In the genomic region with DNA sequence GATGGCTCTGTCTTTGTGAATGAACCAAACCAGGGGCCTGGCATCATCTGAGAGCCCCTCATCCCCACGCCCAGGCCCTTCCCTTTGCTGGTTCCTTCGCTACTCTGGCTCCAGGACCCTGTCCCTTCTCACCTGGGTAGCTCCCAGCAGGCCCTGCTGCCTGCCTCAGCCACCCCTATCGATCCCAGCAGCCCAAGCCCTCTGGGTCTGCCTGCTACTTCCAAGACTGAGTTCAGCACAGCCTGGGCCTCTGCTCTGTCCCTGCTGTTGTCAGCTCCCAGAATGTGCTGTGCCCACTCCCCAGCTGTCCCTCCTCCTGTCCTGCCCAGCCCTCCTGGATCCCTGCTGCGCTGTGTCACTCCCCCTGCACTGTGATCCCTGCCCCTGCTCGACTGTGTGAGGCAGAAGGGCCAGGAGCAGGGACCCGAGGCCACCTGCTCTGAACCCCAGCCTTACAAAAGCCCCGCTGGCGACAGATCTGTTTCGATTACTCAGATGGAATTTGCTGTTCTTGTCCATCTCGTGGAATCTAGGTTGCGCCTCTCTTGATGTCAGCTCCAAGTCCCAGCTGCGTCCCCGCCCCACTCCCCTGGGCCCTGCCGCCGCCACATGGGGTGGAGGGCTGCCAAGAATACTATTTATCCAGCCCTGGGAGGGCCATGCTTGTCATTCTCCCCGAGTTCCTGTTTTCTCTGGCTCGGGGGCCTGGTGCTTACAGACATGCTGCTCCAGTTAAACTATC, we compare ENCODE assay signal across 9 cellular contexts. TPM values are rescaled to one million over a fixed set of nuclear protein-coding genes. Genes with fewer than 3 reads are reported as not detected.
A peak's percentile ranks its signal among the peaks of the same experiment; 100 is the strongest.
DNase-seq lines count a peak whose midpoint lies in the region; ATAC-seq, FAIRE-seq and TF ChIP-seq lines count a peak whose summit lies in the region.
"Had no signal": no experiment of that assay in that cellular context is flagged by ENCODE, and none has a peak within 500 bp of the region (broad histone marks: within the 10 kb centered on the region; RNA-seq: fewer than 3 reads in every experiment).

No MANE protein-coding gene starts in this region.

- peak; percentile 94 for ATAC-seq in sciatic nerve
- no peak for ATAC-seq in effector memory CD8-positive, alpha-beta T cell (replicated peaks)
- no peak for ATAC-seq in GM18517 (IDR thresholded peaks at IDR 0.05; ENCODE audit: unreplicated experiment)

- FAIRE-seq in urothelium cell line (lab: Jason Lieb, UNC) (no peak), HTR-8/SVneo (lab: Jason Lieb, UNC) (no peak)

- H3K4me1 ChIP-seq in adrenal gland (replicated peaks in 1 of 2), result peaks cover 0 to 6% of the 10 kb centered on the region in 2 donors
- H3K4me1 ChIP-seq in left ventricle myocardium inferior, result peaks cover 32% of the 10 kb centered on the region

- H3K27me3 ChIP-seq in adrenal gland, result no peaks in the 10 kb centered on the region
- no peaks in the 10 kb centered on the region for H3K27me3 ChIP-seq in left ventricle myocardium inferior (ENCODE audit: low read depth)

- WGBS in adrenal gland, 4 donors, result 55 to 77% (median 64%) methylated on average over 10 to 17 of the region's 17 CpGs

- TF ChIP-seq CTCF in adrenal gland (IDR thresholded peaks at IDR 0.05) (no peak), left ventricle myocardium inferior (IDR thresholded peaks at IDR 0.05; ENCODE audit: borderline replicate concordance) (no peak)

- H3K27ac Mint-ChIP-seq in effector memory CD8-positive, alpha-beta T cell, result peak overlapping the region in 1 of 2 donors; percentile 73
- H3K27ac Mint-ChIP-seq: IgD-negative memory B cell had no signal

- peak; percentile 9 for DNase-seq in GDM1 (lab: John Stamatoyannopoulos, UW)
- peak in 6 of 7 donors; percentile 38 to 82 (median 54) for DNase-seq in adrenal gland
- DNase-seq in left ventricle myocardium inferior, result peak; percentile 90
- peak; percentile 87 for DNase-seq in sciatic nerve (ENCODE audit: low spot score)
- DNase-seq in effector memory CD8-positive, alpha-beta T cell, result no peak
- no peak for DNase-seq in urothelium cell line (ENCODE audit: low spot score)
- no peak for DNase-seq in HTR-8/SVneo (ENCODE audit: insufficient read length, low spot score)

- intact Hi-C loops in adrenal gland (cut with DNase I) (no loop called here), left ventricle myocardium inferior (cut with micrococcal nuclease) (no loop called here), sciatic nerve (cut with DNase I) (no loop called here)

- no peaks in the 10 kb centered on the region for H3K9me3 Mint-ChIP-seq in effector memory CD8-positive, alpha-beta T cell
- H3K9me3 Mint-ChIP-seq: IgD-negative memory B cell had no signal

- no peaks in the 10 kb centered on the region for H3K4me1 Mint-ChIP-seq in effector memory CD8-positive, alpha-beta T cell (ENCODE audit: low read depth in 2 of 2)

- H3K27ac ChIP-seq in adrenal gland (peak overlapping the region in 3 of 5 donors; percentile 17 to 68 (median 59)), left ventricle myocardium inferior (replicated peaks) (peak overlapping the region; percentile 85)

- H3K9me3 ChIP-seq in adrenal gland (replicated peaks in 1 of 3) (no peaks in the 10 kb centered on the region), left ventricle myocardium inferior (replicated peaks) (no peaks in the 10 kb centered on the region)

- H3K36me3 ChIP-seq in adrenal gland (replicated peaks in 1 of 2) (peaks cover 0 to 41% of the 10 kb centered on the region in 2 donors), left ventricle myocardium inferior (peaks cover 32% of the 10 kb centered on the region)

- TF ChIP-seq POLR2A in adrenal gland (IDR thresholded peaks at IDR 0.05), result no peak

- no peak overlapping the region for H3K4me3 Mint-ChIP-seq in effector memory CD8-positive, alpha-beta T cell

- H3K27me3 Mint-ChIP-seq in effector memory CD8-positive, alpha-beta T cell, result no peaks in the 10 kb centered on the region
- H3K27me3 Mint-ChIP-seq: IgD-negative memory B cell had no signal

- H3K36me3 Mint-ChIP-seq in effector memory CD8-positive, alpha-beta T cell (ENCODE audit: insufficient read depth), result peaks cover 25% of the 10 kb centered on the region

- H3K4me3 ChIP-seq in adrenal gland, result no peak overlapping the region
- peak overlapping the region; percentile 51 for H3K4me3 ChIP-seq in left ventricle myocardium inferior

RNA-seq across cellular contexts. Expression of a gene that starts 13.0 kb away (rescaled TPM):
- total RNA-seq in adrenal gland (10 to 100 TPM; 31.1 to 65.6 (median 44.3) TPM), left ventricle myocardium inferior (121 TPM), sciatic nerve (30.7 TPM)
- polyA plus RNA-seq in adrenal gland, result 10 to 100 TPM; 46.7 to 77.8 (median 48.1) TPM

RNA-seq across cellular contexts. Expression of a gene that starts 13.0 kb away (rescaled TPM):
- total RNA-seq in adrenal gland (10 to 100 TPM in 7 of 8 donors, 1 to 10 TPM in 1; 9.4 to 21.0 (median 16.3) TPM), left ventricle myocardium inferior (13.2 TPM), sciatic nerve (27.0 TPM)
- polyA plus RNA-seq in adrenal gland, result 10 to 100 TPM in 2 of 3 donors, 1 to 10 TPM in 1; 8.7 to 40.6 (median 29.5) TPM

RNA-seq across cellular contexts. Expression of a gene that starts 48.9 kb away (rescaled TPM):
- total RNA-seq in adrenal gland (100 to 1,000 TPM in 1 of 8 donors, 10 to 100 TPM in 7; 61.9 to 140 (median 69.6) TPM), left ventricle myocardium inferior (73.1 TPM), sciatic nerve (55.9 TPM)
- 10 to 100 TPM; 15.2 to 66.1 (median 22.3) TPM for polyA plus RNA-seq in adrenal gland

Comparison
In these comparisons a context has a peak if more than half of its experiments do, and no peak if none do; other contexts are left out.
1. DNase-seq: peak in GDM1 (single experiment), adrenal gland (6 of 7), left ventricle myocardium inferior (single experiment) and sciatic nerve (single experiment); none in effector memory CD8-positive, alpha-beta T cell (0 of 3), urothelium cell line (single experiment) and HTR-8/SVneo (single experiment).